ENCODE assay signal across 9 cellular contexts in genomic region chr12:89160716-89161123, GRCh38.
DNase-seq lines count a peak whose midpoint lies in the region; ATAC-seq, FAIRE-seq and TF ChIP-seq lines count a peak whose summit lies in the region.
"Had no signal": no experiment of that assay in that cellular context is flagged by ENCODE, and none has a peak within 500 bp of the region (broad histone marks: within the 10 kb centered on the region; RNA-seq: fewer than 3 reads in every experiment).

No MANE protein-coding gene starts in this region.

- POLR2A ChIA-PET in GM12878 (lab: Charles Lee): no interaction called here

- H3K4me3 ChIP-seq in GM12878: no peak overlapping the region

- H3K27ac ChIP-seq in GM12878 (ENCODE audit: control insufficient read depth, insufficient read depth): no peak overlapping the region

- no peak for TF ChIP-seq RAD21 in GM12878 (IDR thresholded peaks at IDR 0.05; ENCODE audit: insufficient read depth, low read depth, low read length)

- RAD21 ChIA-PET in GM12878 (lab: Charles Lee; ENCODE audit: unreplicated experiment): no interaction called here

- TF ChIP-seq POLR2A in GM12878 (IDR thresholded peaks at IDR 0.05; ENCODE audit: low read depth, low read length) (no peak), GM18505 (IDR thresholded peaks at IDR 0.05; ENCODE audit: borderline replicate concordance, extremely low read depth, insufficient read depth, insufficient read length) (no peak)

- no peak overlapping the region for H2AFZ ChIP-seq in GM12878 (ENCODE audit: control insufficient read depth, low read depth, low read length)

- H3K36me3 ChIP-seq in GM12878 (ENCODE audit: control insufficient read depth in 2 of 2, insufficient read depth in 2 of 2, low read length in 1 of 2): no peaks in the 10 kb centered on the region

- no peak overlapping the region for H3K9ac ChIP-seq in GM12878 (ENCODE audit: control insufficient read depth, insufficient read depth, low read length)

- intact Hi-C loops in GM12878 (cut with micrococcal nuclease; ENCODE audit: unreplicated experiment): no loop called here

- H4K20me1 ChIP-seq in GM12878 (ENCODE audit: control insufficient read depth, insufficient read depth): no peaks in the 10 kb centered on the region

- no peak for TF ChIP-seq EP300 in GM12878 (IDR thresholded peaks at IDR 0.05; ENCODE audit: borderline replicate concordance in 1 of 2, control insufficient read depth in 1 of 2, low read depth in 2 of 2, low read length in 2 of 2)

- no peak overlapping the region for H3K4me2 ChIP-seq in GM12878 (ENCODE audit: control insufficient read depth, insufficient read depth)

- CTCF ChIA-PET in GM12878 (lab: Yijun Ruan, JAX): no interaction called here

- FAIRE-seq in GM12878 (lab: Jason Lieb, UNC): no peak

- DNase-seq in AG08396 (ENCODE audit: low spot score) (peak; percentile 36), NCI-H226 (peak; percentile 88), GM12878 (ENCODE audit: low read depth, low spot score) (no peak), mucosa of gallbladder (ENCODE audit: low spot score) (peak; percentile 19), G401 (ENCODE audit: low spot score) (no peak), NCI-H146 treated with DMSO at 0.1 percent for 48 hours (lab: John Stamatoyannopoulos, UW; ENCODE audit: unreplicated experiment) (no peak), NCI-H2196 treated with DMSO at 0.1 percent for 48 hours (lab: John Stamatoyannopoulos, UW; ENCODE audit: unreplicated experiment) (no peak)
- DNase-seq: natural killer cell had no signal

- SMC1A ChIA-PET in GM12878 (lab: Charles Lee; ENCODE audit: uncharacterized antibody, unreplicated experiment): no interaction called here

- ATAC-seq in GM12878 (peak; percentile 34; the same call in 2 of the 3 replicates), GM18505 (IDR thresholded peaks at IDR 0.05; ENCODE audit: unreplicated experiment) (no peak)

- H3K79me2 ChIP-seq in GM12878 (ENCODE audit: control insufficient read depth, insufficient read depth, low read length): no peaks in the 10 kb centered on the region

- no peak for TF ChIP-seq CTCF in GM12878 (IDR thresholded peaks at IDR 0.05 in 2 of 3, conservative IDR thresholded peaks at IDR 0.05 in 1 of 3; ENCODE audit: control insufficient read depth in 2 of 3, extremely low read depth in 1 of 3, insufficient read depth in 1 of 3, low read depth in 3 of 3, low read length in 3 of 3)

- H3K9me3 ChIP-seq in GM12878 (replicated peaks; ENCODE audit: control insufficient read depth, insufficient read depth, low read length): no peaks in the 10 kb centered on the region

- WGBS in GM12878 (ENCODE audit: insufficient coverage, insufficient replicate concordance, low lambda C conversion rate, missing lambda C conversion rate): 45% methylated on average over 5 of the region's 5 CpGs

- no TSS peak for BruUV-seq in GM12878 (replicated peaks; lab: Mats Ljungman, UMichigan)

- H3K27me3 ChIP-seq in GM12878 (replicated peaks in 1 of 2; ENCODE audit: control insufficient read depth in 2 of 2, insufficient read depth in 2 of 2, low read length in 1 of 2): no peaks in the 10 kb centered on the region

- in situ Hi-C loops in GM12878 (cut with MboI) (no loop called here), G401 (cut with HindIII; ENCODE audit: low sequenced_read_pairs) (no loop called here)

- H3K4me1 ChIP-seq in GM12878 (ENCODE audit: control insufficient read depth, insufficient read depth, low read length): no peaks in the 10 kb centered on the region

TF ChIP-seq in GM12878, 131 proteins besides CTCF, POLR2A, EP300 and RAD21 (continues in another document):
- no peak for TF ChIP-seq TCF7 (IDR thresholded peaks at IDR 0.05; ENCODE audit: borderline replicate concordance)
- no peak for TF ChIP-seq ZBTB4 (CRISPR knock-in tag; IDR thresholded peaks at IDR 0.05)
- TF ChIP-seq ATF3 (IDR thresholded peaks at IDR 0.05; ENCODE audit: borderline replicate concordance, extremely low read depth, low read depth, low read length): no peak
- TF ChIP-seq ZNF217 (IDR thresholded peaks at IDR 0.05): no peak
- no peak for TF ChIP-seq MYB (IDR thresholded peaks at IDR 0.05; ENCODE audit: borderline replicate concordance, low read depth, low read length)
- TF ChIP-seq BCL11A (IDR thresholded peaks at IDR 0.05; ENCODE audit: low read depth, low read length): no peak
- TF ChIP-seq EGR1 (IDR thresholded peaks at IDR 0.05; ENCODE audit: borderline replicate concordance in 1 of 2, low read depth in 2 of 2, low read length in 2 of 2): peak in 1 of 2 experiments; percentile 19; a peak in 1 of 3 replicates
- TF ChIP-seq MEF2B (IDR thresholded peaks at IDR 0.05; ENCODE audit: partially characterized antibody, poor library complexity, severe bottlenecking): no peak
- TF ChIP-seq EED (IDR thresholded peaks at IDR 0.05; ENCODE audit: low read depth): peak; percentile 75
- no peak for TF ChIP-seq GATAD2B (conservative IDR thresholded peaks at IDR 0.05; ENCODE audit: low read depth)
- TF ChIP-seq NR2F1 (conservative IDR thresholded peaks at IDR 0.05): no peak
- TF ChIP-seq ZNF687 (IDR thresholded peaks at IDR 0.05): no peak
- TF ChIP-seq MYC (IDR thresholded peaks at IDR 0.05; ENCODE audit: insufficient read depth, insufficient read length, insufficient replicate concordance, low read length, severe bottlenecking): no peak
- TF ChIP-seq YBX1 (IDR thresholded peaks at IDR 0.05): no peak
- no peak for TF ChIP-seq PAX8 (IDR thresholded peaks at IDR 0.05)
- peak in 1 of 2 experiments; percentile 11; a peak in 1 of 4 replicates for TF ChIP-seq IKZF2 (IDR thresholded peaks at IDR 0.05)
- no peak for TF ChIP-seq GABPA (IDR thresholded peaks at IDR 0.05; ENCODE audit: low read depth)
- no peak for TF ChIP-seq MAX (IDR thresholded peaks at IDR 0.05; ENCODE audit: low read depth, low read length)
- no peak for TF ChIP-seq STAT3 (IDR thresholded peaks at IDR 0.05; ENCODE audit: low read depth, low read length)
- TF ChIP-seq SIN3A (IDR thresholded peaks at IDR 0.05; ENCODE audit: low read depth, low read length): no peak
- TF ChIP-seq NR2C1 (IDR thresholded peaks at IDR 0.05): no peak
- peak; percentile 50 for TF ChIP-seq IKZF1 (conservative IDR thresholded peaks at IDR 0.05)
- TF ChIP-seq CBX5 (IDR thresholded peaks at IDR 0.05; ENCODE audit: low read depth): no peak

Comparison
In these comparisons a context has a peak if more than half of its experiments do, and no peak if none do; other contexts are left out.
1. DNase-seq: peak in AG08396 (single experiment), NCI-H226 (single experiment) and mucosa of gallbladder (single experiment); none in GM12878 (single experiment), G401 (single experiment), NCI-H146 treated with DMSO at 0.1 percent for 48 hours (single experiment) and NCI-H2196 treated with DMSO at 0.1 percent for 48 hours (single experiment).